Comparison of ENCODE assay signal across 19 cellular contexts in genomic region chr2:36468463-36469266, GRCh38.
A peak's percentile ranks its signal among the peaks of the same experiment; 100 is the strongest.
DNase-seq lines count a peak whose midpoint lies in the region; ATAC-seq and TF ChIP-seq lines count a peak whose summit lies in the region.
"Had no signal": no experiment of that assay in that cellular context is flagged by ENCODE, and none has a peak within 500 bp of the region (broad histone marks: within the 10 kb centered on the region; RNA-seq: fewer than 3 reads in every experiment).

No MANE protein-coding gene starts in this region.

- DNase-seq in SJCRH30 (peak; percentile 57 to 68), coronary artery (ENCODE audit: low spot score) (no peak), lung microvascular endothelial cell (ENCODE audit: low read depth in 2 of 2) (peak; percentile 53 to 70), BE2C (no peak)
- DNase-seq in CD4-positive, alpha-beta memory T cell, result no peak
- DNase-seq: activated naive CD4-positive, alpha-beta T cell treated with anti-CD3 and anti-CD28 coated beads, Interleukin-2, amount 10 ng/mL, durations not matched to agents 7 days and 5 days; DMS153; dorsolateral prefrontal cortex; heart left ventricle; left lung; NCI-H1694 treated with DMSO at 0.1 percent for 48 hours; NCI-H82; SHP77; stimulated activated CD4-positive, alpha-beta T cell treated with anti-CD3 and anti-CD28 coated beads, Interleukin-12 subunit alpha, Interleukin-12 subunit beta, amount 100 ng/mL, for 4 hours; trophoblast cell had no signal

- no peak overlapping the region for H3K27ac Mint-ChIP-seq in CD4-positive, alpha-beta memory T cell
- H3K27ac Mint-ChIP-seq: activated naive CD4-positive, alpha-beta T cell treated with anti-CD3 and anti-CD28 coated beads, Interleukin-2, amount 10 ng/mL, durations not matched to agents 7 days and 5 days had no signal

- H3K4me1 Mint-ChIP-seq in CD4-positive, alpha-beta memory T cell, result no peaks in the 10 kb centered on the region
- H3K4me1 Mint-ChIP-seq: activated naive CD4-positive, alpha-beta T cell treated with anti-CD3 and anti-CD28 coated beads, Interleukin-2, amount 10 ng/mL, durations not matched to agents 7 days and 5 days had no signal

- H3K4me1 ChIP-seq in ACC112 (ENCODE audit: control insufficient read depth, insufficient read depth, low read length, unreplicated experiment) (peaks cover 62% of the 10 kb centered on the region), SJCRH30 (peaks cover 10% of the 10 kb centered on the region; the same call in 1 of the 2 replicates), BE2C (no peaks in the 10 kb centered on the region)
- no peaks in the 10 kb centered on the region for H3K4me1 ChIP-seq in CD4-positive, alpha-beta memory T cell (ENCODE audit: insufficient read depth, low read length)
- H3K4me1 ChIP-seq: left lung had no signal

- H2AFZ ChIP-seq in ACC112 (ENCODE audit: low read length, unreplicated experiment), result no peak overlapping the region

- CTCF ChIA-PET in CD4-positive, alpha-beta memory T cell (lab: Charles Lee; ENCODE audit: partially characterized antibody), result no interaction called here

- no peak overlapping the region for H3K4me3 Mint-ChIP-seq in CD4-positive, alpha-beta memory T cell
- H3K4me3 Mint-ChIP-seq: activated naive CD4-positive, alpha-beta T cell treated with anti-CD3 and anti-CD28 coated beads, Interleukin-2, amount 10 ng/mL, durations not matched to agents 7 days and 5 days had no signal

- intact Hi-C loops in CD4-positive, alpha-beta memory T cell (cut with micrococcal nuclease), result no loop called here

- POLR2A ChIA-PET in CD4-positive, alpha-beta memory T cell (lab: Charles Lee; ENCODE audit: partially characterized antibody), result no interaction called here

- peaks cover 17% of the 10 kb centered on the region for H3K79me2 ChIP-seq in ACC112 (ENCODE audit: control insufficient read depth, insufficient read depth, low read length, unreplicated experiment)

- H3K4me3 ChIP-seq in ACC112 (ENCODE audit: low read depth, low read length), result peak overlapping the region; percentile 19; the same call in 1 of the 2 replicates
- H3K4me3 ChIP-seq in SJCRH30, result no peak overlapping the region
- peak overlapping the region; percentile 5 for H3K4me3 ChIP-seq in coronary artery
- H3K4me3 ChIP-seq in CD4-positive, alpha-beta memory T cell (ENCODE audit: low read length in 2 of 2), result no peak overlapping the region
- H3K4me3 ChIP-seq in BE2C (ENCODE audit: low read depth, low read length), result no peak overlapping the region
- H3K4me3 ChIP-seq: dorsolateral prefrontal cortex, heart left ventricle, K562, left lung had no signal

- H3K9me3 Mint-ChIP-seq in CD4-positive, alpha-beta memory T cell, result peaks cover 0 to 12% (median 3%) of the 10 kb centered on the region in 8 donors
- H3K9me3 Mint-ChIP-seq: activated naive CD4-positive, alpha-beta T cell treated with anti-CD3 and anti-CD28 coated beads, Interleukin-2, amount 10 ng/mL, durations not matched to agents 7 days and 5 days had no signal

- H3K36me3 Mint-ChIP-seq in CD4-positive, alpha-beta memory T cell, result peaks cover 5 to 7% of the 10 kb centered on the region in 2 donors
- H3K36me3 Mint-ChIP-seq: activated naive CD4-positive, alpha-beta T cell treated with anti-CD3 and anti-CD28 coated beads, Interleukin-2, amount 10 ng/mL, durations not matched to agents 7 days and 5 days had no signal

- no peaks in the 10 kb centered on the region for H3K27me3 ChIP-seq in ACC112 (ENCODE audit: insufficient read depth, low read length)
- H3K27me3 ChIP-seq in SJCRH30, result no peaks in the 10 kb centered on the region
- no peaks in the 10 kb centered on the region for H3K27me3 ChIP-seq in CD4-positive, alpha-beta memory T cell (ENCODE audit: insufficient read depth, low read length)
- H3K27me3 ChIP-seq in BE2C, result peaks cover 4% of the 10 kb centered on the region
- H3K27me3 ChIP-seq: dorsolateral prefrontal cortex, heart left ventricle, left lung had no signal

- H3K36me3 ChIP-seq in ACC112 (ENCODE audit: insufficient read depth, low read length), result peaks cover 81% of the 10 kb centered on the region
- H3K36me3 ChIP-seq in SJCRH30, result peaks cover 5% of the 10 kb centered on the region; the same call in 1 of the 2 replicates
- H3K36me3 ChIP-seq in CD4-positive, alpha-beta memory T cell (ENCODE audit: insufficient read depth, low read length), result no peaks in the 10 kb centered on the region
- H3K36me3 ChIP-seq in BE2C, result no peaks in the 10 kb centered on the region

- H3K27ac ChIP-seq in ACC112 (ENCODE audit: low read depth, low read length) (peak overlapping the region; percentile 93), SJCRH30 (no peak overlapping the region), coronary artery (peak overlapping the region; percentile 67 to 85)
- no peak overlapping the region for H3K27ac ChIP-seq in CD4-positive, alpha-beta memory T cell (ENCODE audit: low read depth, low read length)
- H3K27ac ChIP-seq: left lung had no signal

- H3K9me3 ChIP-seq in SJCRH30 (replicated peaks), result peaks cover 8% of the 10 kb centered on the region
- no peaks in the 10 kb centered on the region for H3K9me3 ChIP-seq in CD4-positive, alpha-beta memory T cell (ENCODE audit: control insufficient read depth in 1 of 2, low read length in 2 of 2)
- H3K9me3 ChIP-seq in BE2C, result no peaks in the 10 kb centered on the region

- ATAC-seq in HG03045 (IDR thresholded peaks at IDR 0.05; ENCODE audit: unreplicated experiment), result no peak
- no peak for ATAC-seq in activated CD4-positive, CD25-positive, alpha-beta regulatory T cell treated with anti-CD3 and anti-CD28 coated beads, Interleukin-2, amount 50 U/mL, for 24 hours
- ATAC-seq: K562, left lung had no signal

- no peaks in the 10 kb centered on the region for H3K27me3 Mint-ChIP-seq in CD4-positive, alpha-beta memory T cell
- H3K27me3 Mint-ChIP-seq: activated naive CD4-positive, alpha-beta T cell treated with anti-CD3 and anti-CD28 coated beads, Interleukin-2, amount 10 ng/mL, durations not matched to agents 7 days and 5 days had no signal

- no peak for TF ChIP-seq CTCF in coronary artery (IDR thresholded peaks at IDR 0.05)
- TF ChIP-seq CTCF in BE2C (IDR thresholded peaks at IDR 0.05; ENCODE audit: low read depth, low read length), result no peak

Comparison
In these comparisons a context has a peak if more than half of its experiments do, and no peak if none do; other contexts are left out.
1. H3K27ac ChIP-seq: peak in ACC112 (single experiment) and coronary artery (2 of 2); none in SJCRH30 (single experiment) and CD4-positive, alpha-beta memory T cell (single experiment).
2. H3K4me3 ChIP-seq: peak in ACC112 (single experiment) and coronary artery (single experiment); none in SJCRH30 (single experiment), CD4-positive, alpha-beta memory T cell (0 of 2) and BE2C (single experiment).
3. DNase-seq: peak in SJCRH30 (2 of 2) and lung microvascular endothelial cell (2 of 2); none in coronary artery (single experiment), CD4-positive, alpha-beta memory T cell (0 of 5) and BE2C (single experiment).